ENCODE assay signal across 22 cellular contexts in genomic region chr14:73312697-73313096, GRCh38.
"Had no signal": no experiment of that assay in that cellular context is flagged by ENCODE, and none has a peak within 500 bp of the region (broad histone marks: within the 10 kb centered on the region; RNA-seq: fewer than 3 reads in every experiment).

No MANE protein-coding gene starts in this region.

- DNase-seq: dorsolateral prefrontal cortex; effector CD8-positive, alpha-beta T cell; kidney; left cardiac atrium; left ventricle myocardium inferior; lower lobe of right lung; mesenchymal stem cell; naive B cell; occipital lobe; spleen; stimulated activated CD4-positive, alpha-beta T cell treated with anti-CD3 and anti-CD28 coated beads, Interleukin-15, amount 100 ng/mL, for 24 hours; stimulated activated CD4-positive, alpha-beta T cell treated with anti-CD3 and anti-CD28 coated beads, Interleukin-1b, Interleukin-23, amount 100 ng/mL, for 48 hours; stimulated activated CD4-positive, alpha-beta T cell treated with anti-CD3 and anti-CD28 coated beads, Interleukin-4, amount 100 ng/mL, for 4 hours; stimulated activated naive CD4-positive, alpha-beta T cell; tibial artery; upper lobe of left lung; uterus had no signal

- H3K27ac Mint-ChIP-seq: nephron had no signal

- H3K27me3 Mint-ChIP-seq: naive B cell had no signal

- H3K9me3 ChIP-seq: esophagus muscularis mucosa, gastroesophageal sphincter, left ventricle myocardium inferior, lower lobe of right lung, spleen, suprapubic skin, tibial artery, upper lobe of left lung, uterus had no signal

- H3K4me3 Mint-ChIP-seq: nephron had no signal

- ATAC-seq: gastroesophageal sphincter, left cardiac atrium, lower lobe of right lung, sciatic nerve had no signal

- H3K9me3 Mint-ChIP-seq: nephron had no signal
